In the genomic region with DNA sequence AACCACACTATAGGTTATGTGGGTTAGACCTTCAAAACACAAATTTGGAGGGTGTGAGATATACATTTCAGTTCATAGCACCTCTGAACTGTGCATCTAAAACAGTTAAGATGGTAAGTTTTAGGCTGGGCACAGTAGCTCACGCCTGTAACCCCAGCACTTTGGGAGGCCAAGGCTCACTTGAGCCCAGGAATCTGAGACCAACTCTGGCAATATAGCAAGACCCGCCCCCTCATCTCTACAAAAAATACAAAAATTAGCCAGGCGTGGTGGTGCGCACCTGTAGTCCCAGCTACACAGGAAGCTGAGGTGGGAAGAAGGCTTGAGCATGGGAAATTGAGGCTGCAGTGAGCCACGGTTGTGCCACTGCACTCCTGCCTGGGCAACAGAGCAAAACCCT, we compare ENCODE assay signal across 14 cellular contexts. TPM values are rescaled to one million over a fixed set of nuclear protein-coding genes. Genes with fewer than 3 reads are reported as not detected.
DNase-seq lines count a peak whose midpoint lies in the region; ATAC-seq and TF ChIP-seq lines count a peak whose summit lies in the region.
"Had no signal": no experiment of that assay in that cellular context is flagged by ENCODE, and none has a peak within 500 bp of the region (broad histone marks: within the 10 kb centered on the region; RNA-seq: fewer than 3 reads in every experiment).

No MANE protein-coding gene starts in this region.

- ATAC-seq in HG02852 (IDR thresholded peaks at IDR 0.05; ENCODE audit: unreplicated experiment) = no peak
- no peak for ATAC-seq in esophagus mucosa

- TF ChIP-seq POLR2A in thyroid gland (IDR thresholded peaks at IDR 0.05) = no peak

- H3K27me3 ChIP-seq in BLaER1 (no peaks in the 10 kb centered on the region), OCI-LY3 (ENCODE audit: low read depth, low read length) (peaks cover 6% of the 10 kb centered on the region; the same call in 1 of the 2 replicates), osteoblast (ENCODE audit: insufficient read depth, low read length) (no peaks in the 10 kb centered on the region), thyroid gland (no peaks in the 10 kb centered on the region)

- H3K36me3 ChIP-seq in BLaER1 (peaks cover 48% of the 10 kb centered on the region), OCI-LY3 (replicated peaks; ENCODE audit: low read depth, low read length) (no peaks in the 10 kb centered on the region), osteoblast (ENCODE audit: insufficient read depth, low read length) (peaks cover 28% of the 10 kb centered on the region), thyroid gland (no peaks in the 10 kb centered on the region)

- H4K20me1 ChIP-seq in BLaER1 = peaks cover 87% of the 10 kb centered on the region
- H4K20me1 ChIP-seq in OCI-LY3 (ENCODE audit: insufficient read depth, low read length) = no peaks in the 10 kb centered on the region
- H4K20me1 ChIP-seq in osteoblast (ENCODE audit: insufficient read depth, low read length) = peaks cover 3% of the 10 kb centered on the region

- H3K9ac ChIP-seq in BLaER1 (no peak overlapping the region), OCI-LY3 (ENCODE audit: low read length) (no peak overlapping the region)

- H3K27ac ChIP-seq in BLaER1 (no peak overlapping the region), OCI-LY3 (ENCODE audit: low read length) (peak overlapping the region; percentile 56), osteoblast (ENCODE audit: low read depth, low read length) (peak overlapping the region; percentile 98), thyroid gland (no peak overlapping the region)
- H3K27ac ChIP-seq: HL-60 had no signal

- H3K79me2 ChIP-seq in OCI-LY3 (ENCODE audit: low read length) (no peaks in the 10 kb centered on the region), osteoblast (ENCODE audit: insufficient read depth, low read length) (peaks cover 72% of the 10 kb centered on the region)

- H3K4me3 Mint-ChIP-seq in mesothelial cell of epicardium = no peak overlapping the region
- H3K4me3 Mint-ChIP-seq: CD4-positive, alpha-beta memory T cell had no signal

- H3K27me3 Mint-ChIP-seq in mesothelial cell of epicardium (ENCODE audit: low read depth) = no peaks in the 10 kb centered on the region

- DNase-seq in osteoblast (ENCODE audit: insufficient read length, low spot score, missing footprints) (no peak), thyroid gland (peak; percentile 65 to 69), mesothelial cell of epicardium (ENCODE audit: low spot score in 2 of 2, unreplicated experiment in 2 of 2) (no peak)
- DNase-seq: AML-193; C1 segment of cervical spinal cord; CD4-positive, alpha-beta memory T cell; DMS79; HCEC 1CT; HFFc6 had no signal

- WGBS in thyroid gland, 2 donors = 46 to 52% methylated on average over 5 of the region's 5 CpGs

- intact Hi-C loops in thyroid gland (cut with DNase I) = no loop called here

- H3K9me3 ChIP-seq in BLaER1 = no peaks in the 10 kb centered on the region
- H3K9me3 ChIP-seq in OCI-LY3 (ENCODE audit: insufficient read depth, low read length) = no peaks in the 10 kb centered on the region
- no peaks in the 10 kb centered on the region for H3K9me3 ChIP-seq in osteoblast (ENCODE audit: low read depth, low read length)
- H3K9me3 ChIP-seq in thyroid gland = no peaks in the 10 kb centered on the region

- H3K4me1 Mint-ChIP-seq in mesothelial cell of epicardium = peaks cover 14% of the 10 kb centered on the region
- H3K4me1 Mint-ChIP-seq: CD4-positive, alpha-beta memory T cell had no signal

- TF ChIP-seq CTCF in OCI-LY3 (IDR thresholded peaks at IDR 0.05; ENCODE audit: low read depth, low read length) = no peak
- no peak for TF ChIP-seq CTCF in osteoblast (IDR thresholded peaks at IDR 0.05; ENCODE audit: extremely low read depth, low read depth, low read length)
- TF ChIP-seq CTCF in thyroid gland (IDR thresholded peaks at IDR 0.05) = no peak
- TF ChIP-seq CTCF in mesothelial cell of epicardium (IDR thresholded peaks at IDR 0.05; ENCODE audit: unreplicated experiment) = no peak

- no peak overlapping the region for H2AFZ ChIP-seq in OCI-LY3 (ENCODE audit: low read depth, low read length)
- no peak overlapping the region for H2AFZ ChIP-seq in osteoblast (ENCODE audit: low read length)

- no peak overlapping the region for H3K27ac Mint-ChIP-seq in mesothelial cell of epicardium
- H3K27ac Mint-ChIP-seq: CD4-positive, alpha-beta memory T cell had no signal

- H3K4me2 ChIP-seq in BLaER1 (peak overlapping the region; percentile 22), OCI-LY3 (ENCODE audit: low read length) (peak overlapping the region; percentile 58), osteoblast (ENCODE audit: insufficient read depth, low read length) (no peak overlapping the region)

- peaks cover 26% of the 10 kb centered on the region for H3K4me1 ChIP-seq in BLaER1
- H3K4me1 ChIP-seq in OCI-LY3 (ENCODE audit: low read length) = peaks cover 42% of the 10 kb centered on the region
- H3K4me1 ChIP-seq in osteoblast (ENCODE audit: insufficient read depth, low read length) = peaks cover 49% of the 10 kb centered on the region
- H3K4me1 ChIP-seq in thyroid gland = peaks cover 3 to 41% of the 10 kb centered on the region in 2 donors

- H3K36me3 Mint-ChIP-seq in mesothelial cell of epicardium = peaks cover 22% of the 10 kb centered on the region
- H3K36me3 Mint-ChIP-seq: CD4-positive, alpha-beta memory T cell had no signal

- H3K9me3 Mint-ChIP-seq in mesothelial cell of epicardium = peaks cover 5% of the 10 kb centered on the region
- H3K9me3 Mint-ChIP-seq: CD4-positive, alpha-beta memory T cell; HFFc6 had no signal

- H3K4me3 ChIP-seq in BLaER1 = no peak overlapping the region
- H3K4me3 ChIP-seq in OCI-LY3 (ENCODE audit: low read length) = no peak overlapping the region
- no peak overlapping the region for H3K4me3 ChIP-seq in osteoblast (ENCODE audit: insufficient read depth, low read length)
- no peak overlapping the region for H3K4me3 ChIP-seq in thyroid gland (replicated peaks in 1 of 3)

RNA-seq across cellular contexts. Expression of a gene that starts 47.9 kb away (rescaled TPM):
- 47.0 and 47.1 TPM in 2 replicates for total RNA-seq in osteoblast
- 10 to 100 TPM; 13.3 to 29.7 (median 24.1) TPM for total RNA-seq in thyroid gland
- 26.4 TPM for total RNA-seq in esophagus mucosa
- 88.8 to 95.9 TPM (median 95.4 TPM) in 3 replicates for total RNA-seq in mesothelial cell of epicardium

Comparison
In these comparisons a context has a peak if more than half of its experiments do, and no peak if none do; other contexts are left out.
1. H3K27ac ChIP-seq: peak in OCI-LY3 (single experiment) and osteoblast (single experiment); none in BLaER1 (single experiment) and thyroid gland (0 of 3).
2. DNase-seq: peak in thyroid gland (2 of 2); none in osteoblast (single experiment) and mesothelial cell of epicardium (0 of 2).